ENCODE assay signal across 9 cellular contexts in the genomic region with DNA sequence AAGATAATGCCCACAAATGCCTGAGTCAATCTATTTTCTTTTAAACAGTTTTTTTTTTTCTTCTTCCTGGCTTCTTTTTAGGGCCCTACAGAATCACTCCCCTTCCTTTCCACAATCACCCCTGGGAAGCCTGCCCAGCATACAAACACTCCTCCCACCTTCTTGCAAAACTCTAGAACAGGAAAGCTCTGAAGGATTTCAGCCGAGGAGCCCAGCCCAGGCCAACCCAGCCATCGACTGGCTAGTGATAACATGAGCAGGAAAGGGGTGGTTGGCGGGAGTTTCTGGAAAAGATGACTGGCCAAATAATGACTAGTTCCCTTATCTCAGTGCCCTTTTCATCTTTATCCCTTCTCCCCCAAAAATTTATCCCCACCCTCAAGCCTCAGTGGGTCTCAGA.
DNase-seq lines count a peak whose midpoint lies in the region; ATAC-seq and TF ChIP-seq lines count a peak whose summit lies in the region.
"Had no signal": no experiment of that assay in that cellular context is flagged by ENCODE, and none has a peak within 500 bp of the region (broad histone marks: within the 10 kb centered on the region; RNA-seq: fewer than 3 reads in every experiment).

No MANE protein-coding gene starts in this region.

- no peak overlapping the region for H4K91ac ChIP-seq in IMR-90 (ENCODE audit: insufficient read depth, low read depth, low read length)

- H2BK20ac ChIP-seq in IMR-90 (ENCODE audit: low read depth, low read length): no peak overlapping the region

- TF ChIP-seq POLR2A in IMR-90 (IDR thresholded peaks at IDR 0.05; ENCODE audit: low read depth, low read length) (no peak), lower leg skin (IDR thresholded peaks at IDR 0.05) (no peak), testis (IDR thresholded peaks at IDR 0.05) (no peak)

- ATAC-seq in IMR-90 (ENCODE audit: low read depth): peak; percentile 92
- ATAC-seq in HG03196 (IDR thresholded peaks at IDR 0.05; ENCODE audit: unreplicated experiment): no peak
- ATAC-seq in HG03159 (IDR thresholded peaks at IDR 0.05; ENCODE audit: unreplicated experiment): no peak
- ATAC-seq: T-cell had no signal

- H3K4me1 ChIP-seq in IMR-90 (ENCODE audit: control insufficient read depth, insufficient read depth, low read length): peaks cover 8% of the 10 kb centered on the region
- peaks cover 17% of the 10 kb centered on the region for H3K4me1 ChIP-seq in testis

- H3K14ac ChIP-seq in IMR-90 (replicated peaks; ENCODE audit: low read depth, low read length): no peak overlapping the region

- no peak overlapping the region for H4K5ac ChIP-seq in IMR-90 (ENCODE audit: low read depth, low read length)

- no peak overlapping the region for H2AFZ ChIP-seq in IMR-90 (replicated peaks; ENCODE audit: low read length, poor library complexity)

- H2AK9ac ChIP-seq in IMR-90 (replicated peaks; ENCODE audit: low read depth, low read length, poor library complexity): no peak overlapping the region

- no peak overlapping the region for H4K8ac ChIP-seq in IMR-90 (ENCODE audit: low read depth in 2 of 2, low read length in 2 of 2)

- TF ChIP-seq CTCF in IMR-90 (conservative IDR thresholded peaks at IDR 0.05; ENCODE audit: low read depth, low read length) (no peak), lower leg skin (IDR thresholded peaks at IDR 0.05) (no peak), testis (IDR thresholded peaks at IDR 0.05) (no peak)

- H2BK120ac ChIP-seq in IMR-90 (ENCODE audit: low read depth, low read length): no peak overlapping the region

- H3K9ac ChIP-seq in IMR-90 (ENCODE audit: low read depth, low read length): no peak overlapping the region

- dilution Hi-C loops in IMR-90 (cut with HindIII; ENCODE audit: low sequenced_read_pairs, unreplicated experiment): no loop called here

- H3K27me3 ChIP-seq in IMR-90 (ENCODE audit: control insufficient read depth, insufficient read depth, low read length): no peaks in the 10 kb centered on the region
- H3K27me3 ChIP-seq in testis: no peaks in the 10 kb centered on the region

- no peak overlapping the region for H2BK5ac ChIP-seq in IMR-90 (ENCODE audit: low read depth, low read length, poor library complexity, severe bottlenecking)

- no peak overlapping the region for H3K23ac ChIP-seq in IMR-90 (ENCODE audit: low read depth, low read length)

- peak; percentile 92 for DNase-seq in IMR-90
- peak in 2 of 61 donors; percentile 9 to 19 for DNase-seq in caudate nucleus (lab: John Stamatoyannopoulos, UW)
- DNase-seq in lower leg skin (ENCODE audit: low spot score in 2 of 2): peak; percentile 72 to 94
- peak; percentile 54 for DNase-seq in testis
- DNase-seq in activated gamma-delta T cell treated with Interleukin-2 at 50 U/mL for 16 hours: no peak
- DNase-seq in activated CD4-positive, alpha-beta T cell treated with anti-CD3 and anti-CD28 coated beads, Interleukin-2, amount 50 U/mL, for 1 hour: no peak
- DNase-seq: T-cell had no signal

- H3K27ac ChIP-seq in IMR-90 (ENCODE audit: insufficient read depth, low read length) (no peak overlapping the region), caudate nucleus (ENCODE audit: low read depth, low read length) (peak overlapping the region; percentile 40), testis (peak overlapping the region; percentile 33 to 46)

- no peak overlapping the region for H3K56ac ChIP-seq in IMR-90 (ENCODE audit: extremely low read depth, insufficient read depth, low read length)

- no peak for TF ChIP-seq RAD21 in IMR-90 (IDR thresholded peaks at IDR 0.05; ENCODE audit: low read length)

- in situ Hi-C loops in IMR-90 (cut with MboI; ENCODE audit: low sequenced_read_pairs): no loop called here

- no CpG with 5 or more reads among the region's 3 CpGs for WGBS in IMR-90 (ENCODE audit: extremely low coverage in 2 of 2, insufficient read length in 1 of 2), 2 experiments
- 12 to 17% methylated on average over 3 of the region's 3 CpGs for WGBS in lower leg skin, 2 donors
- WGBS in testis, 2 donors: 26 to 30% methylated on average over 3 of the region's 3 CpGs

- H3K18ac ChIP-seq in IMR-90 (ENCODE audit: low read depth, low read length): no peak overlapping the region

- H3K9me3 ChIP-seq in IMR-90 (ENCODE audit: control insufficient read depth, insufficient read depth, low read length) (no peaks in the 10 kb centered on the region), testis (no peaks in the 10 kb centered on the region)

- H3K4me3 ChIP-seq in IMR-90 (ENCODE audit: insufficient read depth, low read depth, low read length) (no peak overlapping the region), lower leg skin (ENCODE audit: low read depth, poor library complexity, severe bottlenecking) (no peak overlapping the region), testis (no peak overlapping the region)

- CTCF ChIA-PET in IMR-90 (lab: Yijun Ruan, JAX): no interaction called here

- POLR2A ChIA-PET in IMR-90 (lab: Charles Lee; ENCODE audit: unreplicated experiment): no interaction called here

- intact Hi-C loops in IMR-90 (cut with micrococcal nuclease) (no loop called here), lower leg skin (cut with DNase I; ENCODE audit: low total_unique reads) (no loop called here), testis (cut with DNase I; ENCODE audit: low total_unique reads) (no loop called here)

- no peak overlapping the region for H3K4me2 ChIP-seq in IMR-90 (ENCODE audit: low read depth, low read length)

- H3K36me3 ChIP-seq in IMR-90 (ENCODE audit: control insufficient read depth, insufficient read depth, low read length) (no peaks in the 10 kb centered on the region), testis (ENCODE audit: low read depth, missing control alignments) (no peaks in the 10 kb centered on the region)

- H2AK5ac ChIP-seq in IMR-90 (ENCODE audit: low read depth, low read length): no peak overlapping the region

- peaks cover 5 to 8% of the 10 kb centered on the region in 2 experiments; a peak in 3 of 4 replicates for H3K79me1 ChIP-seq in IMR-90 (ENCODE audit: low read depth in 1 of 2, low read length in 2 of 2)

- no peak overlapping the region for H2BK15ac ChIP-seq in IMR-90 (ENCODE audit: low read depth, low read length)

- no peaks in the 10 kb centered on the region for H4K20me1 ChIP-seq in IMR-90 (ENCODE audit: insufficient read depth, low read length)

- H3K4ac ChIP-seq in IMR-90 (ENCODE audit: low read depth, low read length): no peak overlapping the region

- no TSS peak for BruUV-seq in IMR-90 (replicated peaks; lab: Mats Ljungman, UMichigan)

- H3K9me1 ChIP-seq in IMR-90 (ENCODE audit: insufficient read depth, low read length): 0 out of 2 replicates have a peak, but pooled peaks cover 6% of the 10 kb centered on the region

TF ChIP-seq in IMR-90, 13 proteins besides CTCF, POLR2A, EP300 and RAD21:
- peak; percentile 80 for TF ChIP-seq CEBPB (IDR thresholded peaks at IDR 0.05; ENCODE audit: low read depth, low read length)
- TF ChIP-seq RCOR1 (IDR thresholded peaks at IDR 0.05; ENCODE audit: insufficient replicate concordance, low read length): no peak
- 0 out of 2 replicates have a peak, but pooled peaks have one; percentile 3 for TF ChIP-seq FOS (IDR thresholded peaks at IDR 0.05; ENCODE audit: low read depth, low read length)

Comparison
In these comparisons a context has a peak if more than half of its experiments do, and no peak if none do; other contexts are left out.
1. DNase-seq: peak in IMR-90 (single experiment), lower leg skin (2 of 2) and testis (single experiment); none in activated gamma-delta T cell treated with Interleukin-2 at 50 U/mL for 16 hours (single experiment) and activated CD4-positive, alpha-beta T cell treated with anti-CD3 and anti-CD28 coated beads, Interleukin-2, amount 50 U/mL, for 1 hour (single experiment).